Comparison of ENCODE assay signal across 2 cellular contexts in the genomic region with DNA sequence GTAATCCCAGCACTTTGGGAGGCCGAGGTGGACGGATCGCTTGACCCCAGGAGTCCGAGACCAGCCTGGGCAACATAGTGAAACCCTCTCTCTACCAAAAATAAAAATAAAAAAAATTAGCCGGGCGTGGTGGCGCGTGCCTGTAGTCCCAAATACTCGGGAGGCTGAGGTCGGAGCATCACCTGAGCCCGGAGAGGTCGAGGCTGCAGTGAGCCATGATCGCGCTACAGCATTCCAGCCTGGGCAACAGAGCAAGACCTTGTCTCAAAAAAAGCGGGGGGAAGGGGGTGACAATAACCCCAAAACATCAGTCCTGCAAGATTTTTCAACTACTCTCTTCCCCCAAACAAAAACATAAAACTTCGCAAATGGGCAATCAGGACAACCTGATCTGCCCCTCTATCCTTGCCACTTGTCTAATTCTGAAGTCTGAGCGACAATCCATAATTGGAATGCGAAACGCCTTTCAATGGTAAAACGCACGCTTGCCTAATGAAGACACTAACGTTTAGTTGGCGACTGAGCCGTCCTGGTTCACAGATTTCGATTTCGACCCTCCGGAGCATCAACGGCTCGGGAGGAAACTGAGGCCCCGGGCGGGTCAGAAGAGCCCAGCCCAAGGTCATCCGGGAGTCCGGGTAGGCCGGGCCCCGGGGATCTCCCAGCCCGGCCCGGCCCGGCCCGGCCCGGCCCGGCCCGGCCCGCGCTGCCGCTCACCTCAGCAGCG.
TF ChIP-seq lines count a peak whose summit lies in the region.

No MANE protein-coding gene starts in this region.

TF ChIP-seq in SK-N-SH, 30 proteins besides CTCF, POLR2A, EP300 and RAD21 (continued from another document):
- TF ChIP-seq, protein P1, sequence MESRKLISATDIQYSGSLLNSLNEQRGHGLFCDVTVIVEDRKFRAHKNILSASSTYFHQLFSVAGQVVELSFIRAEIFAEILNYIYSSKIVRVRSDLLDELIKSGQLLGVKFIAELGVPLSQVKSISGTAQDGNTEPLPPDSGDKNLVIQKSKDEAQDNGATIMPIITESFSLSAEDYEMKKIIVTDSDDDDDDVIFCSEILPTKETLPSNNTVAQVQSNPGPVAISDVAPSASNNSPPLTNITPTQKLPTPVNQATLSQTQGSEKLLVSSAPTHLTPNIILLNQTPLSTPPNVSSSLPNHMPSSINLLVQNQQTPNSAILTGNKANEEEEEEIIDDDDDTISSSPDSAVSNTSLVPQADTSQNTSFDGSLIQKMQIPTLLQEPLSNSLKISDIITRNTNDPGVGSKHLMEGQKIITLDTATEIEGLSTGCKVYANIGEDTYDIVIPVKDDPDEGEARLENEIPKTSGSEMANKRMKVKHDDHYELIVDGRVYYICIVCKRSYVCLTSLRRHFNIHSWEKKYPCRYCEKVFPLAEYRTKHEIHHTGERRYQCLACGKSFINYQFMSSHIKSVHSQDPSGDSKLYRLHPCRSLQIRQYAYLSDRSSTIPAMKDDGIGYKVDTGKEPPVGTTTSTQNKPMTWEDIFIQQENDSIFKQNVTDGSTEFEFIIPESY (IDR thresholded peaks at IDR 0.05; ENCODE audit: borderline replicate concordance, low read depth): no peak
- TF ChIP-seq RXRA (IDR thresholded peaks at IDR 0.05; ENCODE audit: borderline replicate concordance, low read depth): no peak
- no peak for TF ChIP-seq FOXJ3 (CRISPR knock-in tag; IDR thresholded peaks at IDR 0.05)
- TF ChIP-seq GATA2 (CRISPR knock-in tag; IDR thresholded peaks at IDR 0.05): no peak

TF ChIP-seq in SK-N-SH treated with all-trans-retinoic acid at 6 μM for 48 hours, 23 proteins besides CTCF, POLR2A, EP300 and RAD21 (continued from another document):
- TF ChIP-seq, protein P2, sequence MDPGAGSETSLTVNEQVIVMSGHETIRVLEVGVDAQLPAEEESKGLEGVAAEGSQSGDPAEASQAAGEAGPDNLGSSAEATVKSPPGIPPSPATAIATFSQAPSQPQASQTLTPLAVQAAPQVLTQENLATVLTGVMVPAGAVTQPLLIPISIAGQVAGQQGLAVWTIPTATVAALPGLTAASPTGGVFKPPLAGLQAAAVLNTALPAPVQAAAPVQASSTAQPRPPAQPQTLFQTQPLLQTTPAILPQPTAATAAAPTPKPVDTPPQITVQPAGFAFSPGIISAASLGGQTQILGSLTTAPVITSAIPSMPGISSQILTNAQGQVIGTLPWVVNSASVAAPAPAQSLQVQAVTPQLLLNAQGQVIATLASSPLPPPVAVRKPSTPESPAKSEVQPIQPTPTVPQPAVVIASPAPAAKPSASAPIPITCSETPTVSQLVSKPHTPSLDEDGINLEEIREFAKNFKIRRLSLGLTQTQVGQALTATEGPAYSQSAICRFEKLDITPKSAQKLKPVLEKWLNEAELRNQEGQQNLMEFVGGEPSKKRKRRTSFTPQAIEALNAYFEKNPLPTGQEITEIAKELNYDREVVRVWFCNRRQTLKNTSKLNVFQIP (CRISPR knock-in tag; IDR thresholded peaks at IDR 0.05; ENCODE audit: borderline replicate concordance, low read depth): no peak
- TF ChIP-seq ZFP3 (CRISPR knock-in tag; IDR thresholded peaks at IDR 0.05): no peak
